ENCODE assay signal across 30 cellular contexts in the genomic region with DNA sequence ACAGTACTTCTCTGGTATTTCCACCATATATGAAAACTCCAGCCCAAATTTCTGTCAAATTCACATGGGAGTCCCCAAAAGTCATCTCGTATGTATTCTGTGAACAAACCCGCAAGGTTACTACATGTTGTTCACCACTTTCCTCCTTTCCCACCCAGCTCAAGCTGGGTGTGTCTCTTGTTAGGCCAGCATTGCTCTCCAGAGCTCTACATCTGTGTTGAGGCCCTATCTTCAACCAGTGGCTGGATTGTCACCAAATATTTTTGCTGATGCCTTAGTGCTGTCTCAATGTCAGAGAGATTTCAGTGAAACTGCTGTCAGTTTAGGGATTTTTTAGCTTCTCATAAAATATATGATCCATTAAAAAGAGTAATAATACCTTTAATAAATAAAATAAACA.
"Had no signal": no experiment of that assay in that cellular context is flagged by ENCODE, and none has a peak within 500 bp of the region (broad histone marks: within the 10 kb centered on the region; RNA-seq: fewer than 3 reads in every experiment).

No MANE protein-coding gene starts in this region.

- DNase-seq: activated CD4-positive, alpha-beta memory T cell treated with anti-CD3 and anti-CD28 coated beads, Interleukin-2, amount 10 ng/mL, durations not matched to agents 7 days and 5 days; activated CD4-positive, alpha-beta T cell treated with anti-CD3 and anti-CD28 coated beads for 1 hour; activated CD4-positive, alpha-beta T cell treated with anti-CD3 and anti-CD28 coated beads for 4 hours; activated CD4-positive, alpha-beta T cell treated with anti-CD3 and anti-CD28 coated beads, Interleukin-2, amount 10 ng/mL, durations not matched to agents 7 days and 5 days; activated CD4-positive, alpha-beta T cell treated with anti-CD3 and anti-CD28 coated beads, Interleukin-2, amount 50 U/mL, for 4 hours; activated CD8-positive, alpha-beta memory T cell treated with anti-CD3 and anti-CD28 coated beads, Interleukin-2, amount 50 U/mL, for 48 hours; activated gamma-delta T cell; activated naive CD4-positive, alpha-beta T cell; activated naive CD4-positive, alpha-beta T cell treated with anti-CD3 and anti-CD28 coated beads, Interleukin-2, amount 10 ng/mL, durations not matched to agents 7 days and 5 days; activated naive CD8-positive, alpha-beta T cell treated with anti-CD3 and anti-CD28 coated beads, Interleukin-2, amount 10 ng/mL, durations not matched to agents 7 days and 5 days; activated T-cell treated with anti-CD3 and anti-CD28 coated beads for 4 hours; activated T-cell treated with anti-CD3 and anti-CD28 coated beads, Interleukin-2, amount 50 U/mL, for 24 hours; activated T-cell treated with anti-CD3 and anti-CD28 coated beads, Interleukin-2, amount 50 U/mL, for 72 hours; amniotic stem cell; anterior cingulate cortex; brain microvascular endothelial cell; dorsolateral prefrontal cortex; effector memory CD4-positive, alpha-beta T cell; endodermal cell; foreskin keratinocyte; gastrocnemius medialis; glutamatergic neuron; heart left ventricle; hypothalamus; T1000 had no signal

- H3K4me1 ChIP-seq: foreskin keratinocyte, gastrocnemius medialis, heart left ventricle had no signal

- H3K4me3 ChIP-seq: coronary artery, dorsolateral prefrontal cortex, gastrocnemius medialis, heart left ventricle had no signal

- H3K27ac ChIP-seq: brain microvascular endothelial cell, coronary artery, foreskin keratinocyte, gastrocnemius medialis, heart left ventricle had no signal

- H3K36me3 ChIP-seq: brain microvascular endothelial cell, gastrocnemius medialis, heart left ventricle had no signal

- H3K27me3 ChIP-seq: brain microvascular endothelial cell, dorsolateral prefrontal cortex, foreskin keratinocyte, gastrocnemius medialis, heart left ventricle had no signal

- ATAC-seq: activated naive CD4-positive, alpha-beta T cell treated with anti-CD3 and anti-CD28 coated beads, Interleukin-2, amount 50 U/mL, for 72 hours; activated T-cell treated with anti-CD3 and anti-CD28 coated beads, Interleukin-2, amount 50 U/mL, for 72 hours; esophagus mucosa; foreskin keratinocyte; gastrocnemius medialis; heart left ventricle had no signal

- H3K9me3 ChIP-seq: gastrocnemius medialis, heart left ventricle had no signal

- FAIRE-seq: astrocyte, bronchial epithelial cell had no signal
